In genomic region chr7:1087952-1088920, GRCh38 we compare ENCODE assay signal across 8 cellular contexts. TPM values are rescaled to one million over a fixed set of nuclear protein-coding genes. Genes with fewer than 3 reads are reported as not detected.
DNase-seq lines count a peak whose midpoint lies in the region; ATAC-seq, FAIRE-seq and TF ChIP-seq lines count a peak whose summit lies in the region.

GPER1 (plus strand) TSS chr7:1088113; CDS start chr7:1091729, 3,616 bp downstream.

- H3K4me1 ChIP-seq in HepG2 (ENCODE audit: insufficient read depth, low read length) (peaks cover 64% of the 10 kb centered on the region), transverse colon (peaks cover 6 to 35% (median 19%) of the 10 kb centered on the region in 4 donors)

- TF ChIP-seq CTCF in choroid plexus epithelial cell (conservative IDR thresholded peaks at IDR 0.05; ENCODE audit: low read depth, low read length) (no peak), HepG2 (CRISPR knock-in tag; IDR thresholded peaks at IDR 0.05) (no peak), transverse colon (IDR thresholded peaks at IDR 0.05) (no peak)

- H3K4me2 ChIP-seq in HepG2 (ENCODE audit: low read depth, low read length), result peak within 1 kb of the TSS; percentile 83

- POLR2A ChIA-PET in HepG2 (lab: Yijun Ruan, JAX), result interaction anchor here (0.8 to 3.9 kb wide), 11 partner anchors 8 to 111 kb away, joined by 3 to 24 read pairs (median 4); partner anchors contain the start of gene ZFAND2A

- peak; percentile 67 for DNase-seq in EH (ENCODE audit: low read depth)
- DNase-seq in NCI-H446 (lab: John Stamatoyannopoulos, UW), result peak; percentile 53 to 81
- peak; percentile 18 for DNase-seq in choroid plexus epithelial cell (ENCODE audit: low read depth)
- peak; percentile 74 for DNase-seq in HepG2 (ENCODE audit: low spot score)
- DNase-seq in transverse colon, result peak; percentile 86
- DNase-seq in GM19239 (ENCODE audit: insufficient read length, low spot score), result no peak
- no peak for DNase-seq in NCI-H748 (lab: John Stamatoyannopoulos, UW; ENCODE audit: unreplicated experiment)

- TF ChIP-seq RAD21 in HepG2 (CRISPR knock-in tag; IDR thresholded peaks at IDR 0.05), result 0 out of 2 replicates have a peak, but pooled peaks have one; percentile 32

- in situ Hi-C loops in HepG2 (cut with HindIII; ENCODE audit: extremely low pct_ligation_motif_present, low pct_unique_long_range_greater_than_20kb), result loop anchor here (5.0 kb wide), 1 partner anchor 74 kb away; the partner anchor contains the start of gene ZFAND2A
- in situ Hi-C loops in transverse colon (cut with MboI; ENCODE audit: low pct_ligation_motif_present in 1 of 4, low pct_unique_long_range_greater_than_20kb in 1 of 4, low sequenced_read_pairs in 3 of 4), result no loop called here

- TF ChIP-seq EP300 in HepG2 (IDR thresholded peaks at IDR 0.05; ENCODE audit: low read depth in 2 of 2, low read length in 2 of 2), result no peak
- no peak for TF ChIP-seq EP300 in HepG2 (CRISPR knock-in tag; IDR thresholded peaks at IDR 0.05; ENCODE audit: borderline replicate concordance)
- TF ChIP-seq EP300 in transverse colon (IDR thresholded peaks at IDR 0.05; ENCODE audit: low read depth), result no peak

- H3K27ac ChIP-seq in HepG2 (ENCODE audit: extremely low read length, insufficient read depth, low read length), result peak within 1 kb of the TSS; percentile 74
- peak within 1 kb of the TSS; percentile 13 to 79 (median 74) for H3K27ac ChIP-seq in transverse colon

- peak within 1 kb of the TSS; percentile 63 for H3K4me3 ChIP-seq in choroid plexus epithelial cell (ENCODE audit: low read depth, low read length)
- H3K4me3 ChIP-seq in HepG2 (replicated peaks in 1 of 3; ENCODE audit: insufficient read depth in 1 of 3, low read depth in 2 of 3, low read length in 3 of 3), result peak within 1 kb of the TSS; percentile 66 to 79 (median 77)
- peak within 1 kb of the TSS; percentile 11 to 62 (median 32) for H3K4me3 ChIP-seq in transverse colon

- H3K9ac ChIP-seq in HepG2 (ENCODE audit: insufficient read depth, low read depth, low read length), result peak within 1 kb of the TSS; percentile 83

- no peak within 1 kb of the TSS for H2AFZ ChIP-seq in HepG2 (ENCODE audit: low read length)

- H3K9me3 ChIP-seq in HepG2 (ENCODE audit: low read length), result no peaks in the 10 kb centered on the region
- H3K9me3 ChIP-seq in transverse colon, result no peaks in the 10 kb centered on the region

- H3K27me3 ChIP-seq in HepG2 (ENCODE audit: control insufficient read depth in 1 of 2, insufficient read depth in 2 of 2, low read length in 2 of 2), result no peaks in the 10 kb centered on the region
- no peaks in the 10 kb centered on the region for H3K27me3 ChIP-seq in transverse colon

- H4K20me1 ChIP-seq in HepG2 (ENCODE audit: insufficient read depth, low read length), result no peaks in the 10 kb centered on the region

- no peak for FAIRE-seq in HepG2 (lab: Jason Lieb, UNC)
- FAIRE-seq in GM19239 (lab: Jason Lieb, UNC), result no peak

- peak in 1 of 2 experiments; percentile 71; a peak in 2 of 4 replicates for TF ChIP-seq POLR2A in HepG2 (IDR thresholded peaks at IDR 0.05; ENCODE audit: insufficient read depth in 1 of 2, low read depth in 2 of 2, low read length in 2 of 2)
- TF ChIP-seq POLR2A in transverse colon (IDR thresholded peaks at IDR 0.05), result no peak

- H3K36me3 ChIP-seq in HepG2 (replicated peaks in 1 of 2; ENCODE audit: control insufficient read depth in 1 of 2, insufficient read depth in 2 of 2, low read length in 2 of 2), result peaks cover 9 to 23% of the 10 kb centered on the region in 2 experiments; a peak in 4 of 5 replicates
- H3K36me3 ChIP-seq in transverse colon, result no peaks in the 10 kb centered on the region

- H3K79me2 ChIP-seq in HepG2 (ENCODE audit: insufficient read depth, low read length), result peaks cover 29% of the 10 kb centered on the region

- intact Hi-C loops in HepG2 (cut with micrococcal nuclease; ENCODE audit: unreplicated experiment) (loop anchor here (1.0 to 5.0 kb wide), 3 partner anchors 35 to 89 kb away; no protein-coding TSS in a partner anchor), transverse colon (cut with DNase I; ENCODE audit: low total_unique reads) (loop anchor here (5.0 to 10.0 kb wide), 2 partner anchors 34 to 87 kb away; no protein-coding TSS in a partner anchor)

- ATAC-seq in HepG2, result peak; percentile 81
- no peak for ATAC-seq in GM21619 (IDR thresholded peaks at IDR 0.05; ENCODE audit: unreplicated experiment)

- BruUV-seq in HepG2 (replicated peaks; lab: Mats Ljungman, UMichigan), result no TSS peak

- CTCF ChIA-PET in HepG2 (lab: Yijun Ruan, JAX; ENCODE audit: low intra/inter-chr PET ratio, low total read pairs), result interaction anchor here (1.0 to 1.9 kb wide), 3 partner anchors 81 to 95 kb away, joined by 4 to 15 read pairs (median 9); no protein-coding TSS in a partner anchor

- 54% methylated on average over 5 of the region's 28 CpGs for WGBS in HepG2 (ENCODE audit: low lambda C conversion rate)
- WGBS in transverse colon (ENCODE audit: low coverage in 1 of 2), 2 donors, result 43 to 100% methylated on average over 1 to 27 of the region's 28 CpGs

TF ChIP-seq in HepG2, 621 proteins besides CTCF, POLR2A, EP300 and RAD21 (continues in another document):
- TF ChIP-seq MIER3 (CRISPR knock-in tag; IDR thresholded peaks at IDR 0.05; ENCODE audit: borderline replicate concordance), result no peak
- TF ChIP-seq KLF12 (CRISPR knock-in tag; IDR thresholded peaks at IDR 0.05; ENCODE audit: borderline replicate concordance), result 0 out of 2 replicates have a peak, but pooled peaks have one; percentile 49
- no peak for TF ChIP-seq ZNF616 (CRISPR knock-in tag; IDR thresholded peaks at IDR 0.05; ENCODE audit: low read depth)
- peak; percentile 28 for TF ChIP-seq DBP (CRISPR knock-in tag; IDR thresholded peaks at IDR 0.05; ENCODE audit: not compliant biosample characterization)
- TF ChIP-seq MYC (CRISPR knock-in tag; IDR thresholded peaks at IDR 0.05; ENCODE audit: borderline replicate concordance), result peak; percentile 29; the same call in 1 of the 2 replicates
- no peak for TF ChIP-seq ZNF234 (CRISPR knock-in tag; conservative IDR thresholded peaks at IDR 0.05)
- no peak for TF ChIP-seq ZNF75D (CRISPR knock-in tag; IDR thresholded peaks at IDR 0.05; ENCODE audit: borderline replicate concordance)
- TF ChIP-seq ZSCAN20 (CRISPR knock-in tag; IDR thresholded peaks at IDR 0.05; ENCODE audit: borderline replicate concordance), result 0 out of 2 replicates have a peak, but pooled peaks have one; percentile 54
- TF ChIP-seq ZNF891 (CRISPR knock-in tag; IDR thresholded peaks at IDR 0.05), result 0 out of 2 replicates have a peak, but pooled peaks have one; percentile 41
- no peak for TF ChIP-seq ZNF577 (CRISPR knock-in tag; IDR thresholded peaks at IDR 0.05; ENCODE audit: borderline replicate concordance, low read depth)
- TF ChIP-seq DZIP1 (CRISPR knock-in tag; IDR thresholded peaks at IDR 0.05), result 0 out of 2 replicates have a peak, but pooled peaks have one; percentile 41

RNA-seq across cellular contexts. Expression of gene GPER1, which starts in this region (rescaled TPM):
- 15.2 and 19.7 TPM in 2 replicates for total RNA-seq in HepG2 (2016; rRNA removed; fragmentation: Illumina TruSeq; extraction: Trizol)
- 11.8 and 14.0 TPM in 2 replicates for total RNA-seq in HepG2 (2016; cell fraction: cytosol; rRNA removed; fragmentation: Illumina TruSeq; extraction: Trizol; ENCODE audit: low read depth)
- total RNA-seq in HepG2 (2016; cell fraction: insoluble cytoplasmic fraction; rRNA removed; fragmentation: Illumina TruSeq; extraction: Trizol), result 14.3 and 19.8 TPM in 2 replicates
- 22.2 and 30.5 TPM in 2 replicates for total RNA-seq in HepG2 (2016; cell fraction: membrane; rRNA removed; fragmentation: Illumina TruSeq; extraction: Trizol)
- total RNA-seq in HepG2 (2016; cell fraction: nucleus; rRNA removed; fragmentation: Illumina TruSeq; extraction: Trizol), result 13.6 and 15.7 TPM in 2 replicates
- 12.7 and 16.4 TPM in 2 replicates for polyA plus RNA-seq in HepG2 (2011; rRNA removed)
- 14.9 and 19.2 TPM in 2 replicates for polyA plus RNA-seq in HepG2 (2011; cell fraction: cytosol; rRNA removed)
- polyA plus RNA-seq in HepG2 (2011; cell fraction: nucleus; rRNA removed), result 55.4 and 63.5 TPM in 2 replicates
- 10.5 and 10.7 TPM in 2 replicates for polyA plus RNA-seq in HepG2 (2012)
- 9.9 and 11.3 TPM in 2 replicates for polyA plus RNA-seq in HepG2 (2016; cell fraction: cytosol; fragmentation: Illumina TruSeq; extraction: Trizol; ENCODE audit: low read depth)
- polyA plus RNA-seq in HepG2 (2016; cell fraction: insoluble cytoplasmic fraction; fragmentation: Illumina TruSeq; extraction: Trizol; ENCODE audit: low read depth), result 17.5 and 21.3 TPM in 2 replicates
- polyA plus RNA-seq in HepG2 (2016; cell fraction: membrane; fragmentation: Illumina TruSeq; extraction: Trizol; ENCODE audit: low read depth), result 22.0 and 22.5 TPM in 2 replicates
- 36.9 and 39.6 TPM in 2 replicates for polyA plus RNA-seq in HepG2 (2016; cell fraction: nucleus; fragmentation: Illumina TruSeq; extraction: Trizol; ENCODE audit: insufficient read depth, low read depth)
- polyA minus RNA-seq in HepG2 (2011; rRNA and poly(A)+ RNA removed; ENCODE audit: low replicate concordance), result 7.5 and 47.4 TPM in 2 replicates
- polyA minus RNA-seq in HepG2 (2011; cell fraction: cytosol; rRNA and poly(A)+ RNA removed), result 11.5 and 13.4 TPM in 2 replicates
- polyA minus RNA-seq in HepG2 (2011; cell fraction: nucleus; rRNA and poly(A)+ RNA removed), result 4.2 and 5.7 TPM in 2 replicates
- 10 to 100 TPM in 3 of 4 donors, 1 to 10 TPM in 1; 2.2 to 33.7 (median 11.7) TPM for total RNA-seq in transverse colon

Comparison
In these comparisons a context has a peak if more than half of its experiments do, and no peak if none do; other contexts are left out.
1. DNase-seq: peak in EH (single experiment), NCI-H446 (2 of 2), choroid plexus epithelial cell (single experiment), HepG2 (single experiment) and transverse colon (single experiment); none in GM19239 (single experiment) and NCI-H748 (single experiment).
2. Peak in every context shown above with its lines, with median percentiles within 50 percentile points of each other: H3K4me3 ChIP-seq.